ENCODE assay signal across 1 cellular context in the genomic region with DNA sequence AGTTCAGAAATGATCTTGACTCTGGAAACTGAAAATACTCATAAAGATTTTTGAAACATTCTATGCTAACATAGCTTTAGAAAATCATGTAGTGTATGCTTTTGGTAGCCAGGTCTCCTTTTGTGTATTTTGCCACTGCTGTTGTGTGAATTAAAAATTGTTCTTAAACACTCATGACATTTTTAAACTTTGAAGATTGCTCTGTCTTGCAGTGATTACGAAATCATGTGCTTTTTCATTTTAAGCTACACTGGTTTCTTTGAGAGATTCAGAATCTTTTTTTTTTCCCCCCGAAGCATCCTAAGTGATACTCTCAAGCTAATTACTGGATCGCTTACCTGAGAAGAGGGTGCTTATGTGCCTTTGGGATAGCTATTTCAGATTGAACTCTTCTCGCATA.
A peak's percentile ranks its signal among the peaks of the same experiment; 100 is the strongest.
TF ChIP-seq lines count a peak whose summit lies in the region.

No MANE protein-coding gene starts in this region.

TF ChIP-seq in K562, 482 proteins besides CTCF, POLR2A, EP300 and RAD21:
- TF ChIP-seq HMGXB4 (CRISPR knock-in tag; IDR thresholded peaks at IDR 0.05): no peak
- TF ChIP-seq CEBPB (tag; IDR thresholded peaks at IDR 0.05): peak; percentile 88
- TF ChIP-seq CEBPG (CRISPR knock-in tag; IDR thresholded peaks at IDR 0.05): no peak
- TF ChIP-seq CEBPG (tag; conservative IDR thresholded peaks at IDR 0.05 in 1 of 2, IDR thresholded peaks at IDR 0.05 in 1 of 2): peak; percentile 50 to 80
TF ChIP-seq in K562: peak in this region for 2.
